Comparison of ENCODE assay signal across 19 cellular contexts in the genomic region with DNA sequence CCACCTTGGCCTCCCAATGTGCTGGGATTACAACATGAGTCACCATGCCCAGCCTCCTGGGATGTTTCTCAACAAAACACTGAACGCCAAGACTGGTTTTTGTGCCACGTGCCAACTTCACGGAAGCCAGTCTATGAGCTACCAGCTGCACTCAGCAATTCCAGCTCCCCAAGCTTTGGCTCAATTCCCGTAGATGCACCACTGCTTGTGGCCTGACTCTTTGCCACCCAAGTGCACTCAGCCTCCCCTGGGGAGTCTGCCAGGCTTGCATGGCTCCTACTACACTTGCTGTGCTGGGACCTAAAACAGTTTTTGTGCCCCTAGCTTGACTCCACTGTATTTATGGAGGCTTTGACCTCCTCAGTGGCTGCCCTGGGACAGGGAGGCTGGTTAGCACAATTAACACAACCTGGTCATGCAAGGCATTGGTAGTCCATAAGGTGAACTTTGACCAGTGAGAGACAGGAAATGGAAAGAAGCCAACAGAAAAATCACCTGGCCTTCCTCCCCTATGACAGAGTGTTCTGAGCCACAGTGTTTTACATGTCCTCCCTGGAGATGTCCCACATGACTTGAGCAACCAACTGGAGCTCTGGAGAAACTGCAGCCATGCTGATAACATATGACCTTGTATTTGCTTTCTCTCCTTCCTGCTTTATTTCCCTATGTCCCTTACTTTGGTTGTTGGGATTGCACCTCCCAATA.
DNase-seq lines count a peak whose midpoint lies in the region; ATAC-seq and TF ChIP-seq lines count a peak whose summit lies in the region.
"Had no signal": no experiment of that assay in that cellular context is flagged by ENCODE, and none has a peak within 500 bp of the region (broad histone marks: within the 10 kb centered on the region; RNA-seq: fewer than 3 reads in every experiment).

No MANE protein-coding gene starts in this region.

- 42 to 65% methylated on average over 4 of the region's 4 CpGs for WGBS in body of pancreas, 2 donors

- DNase-seq in DMS 273 (lab: John Stamatoyannopoulos, UW; ENCODE audit: unreplicated experiment) (peak; percentile 44), DMS 273 treated with DMSO at 0.1 percent for 48 hours (lab: John Stamatoyannopoulos, UW) (no peak), body of pancreas (peak in 3 of 4 donors; percentile 18 to 72 (median 46)), osteocyte (ENCODE audit: extremely low spot score, unreplicated experiment) (peak; percentile 67), HUDEP-2 (lab: John Stamatoyannopoulos, UW; ENCODE audit: unreplicated experiment in 76 of 76) (no peak), PC-3 (no peak)
- DNase-seq in activated CD4-positive, alpha-beta T cell treated with anti-CD3 and anti-CD28 coated beads for 48 hours, result no peak
- DNase-seq: activated CD4-positive, CD25-positive, alpha-beta regulatory T cell treated with anti-CD3 and anti-CD28 coated beads, Interleukin-2, amount 50 U/mL, for 72 hours; colonic mucosa; GF-D8; NCI-H1105; NCI-H524; stimulated activated CD4-positive, alpha-beta T cell treated with anti-CD3 and anti-CD28 coated beads, Interleukin-12 subunit alpha, Interleukin-12 subunit beta, amount 100 ng/mL, for 4 hours had no signal

- H3K4me1 Mint-ChIP-seq in osteocyte (ENCODE audit: unreplicated experiment), result no peaks in the 10 kb centered on the region
- H3K4me1 Mint-ChIP-seq: brain had no signal

- H3K4me1 ChIP-seq in HEK293 (ENCODE audit: control insufficient read depth, insufficient read depth, low read length) (no peaks in the 10 kb centered on the region), body of pancreas (no peaks in the 10 kb centered on the region), PC-3 (ENCODE audit: insufficient read depth, low read length) (no peaks in the 10 kb centered on the region)
- H3K4me1 ChIP-seq: colonic mucosa had no signal

- intact Hi-C loops in body of pancreas (cut with DNase I), result no loop called here
- intact Hi-C loops in PC-3 (cut with micrococcal nuclease), result no loop called here

- no peaks in the 10 kb centered on the region for H3K36me3 Mint-ChIP-seq in osteocyte (ENCODE audit: unreplicated experiment)
- H3K36me3 Mint-ChIP-seq: activated naive CD4-positive, alpha-beta T cell treated with anti-CD3 and anti-CD28 coated beads, Interleukin-2, amount 50 U/mL, for 72 hours; brain had no signal

- H2AFZ ChIP-seq in PC-3 (ENCODE audit: low read length), result no peak overlapping the region

- H3K9me3 ChIP-seq in HEK293 (ENCODE audit: control insufficient read depth, insufficient read depth, low read depth, low read length) (no peaks in the 10 kb centered on the region; the same call in 1 of the 2 replicates), body of pancreas (no peaks in the 10 kb centered on the region), PC-3 (ENCODE audit: low read length) (no peaks in the 10 kb centered on the region)
- H3K9me3 ChIP-seq: colonic mucosa, neutrophil had no signal

- H3K36me3 ChIP-seq in HEK293 (ENCODE audit: control insufficient read depth in 2 of 2, insufficient read depth in 1 of 2, low read length in 2 of 2), result no peaks in the 10 kb centered on the region
- no peaks in the 10 kb centered on the region for H3K36me3 ChIP-seq in body of pancreas (replicated peaks in 1 of 2; ENCODE audit: insufficient read depth in 1 of 2, low read depth in 2 of 2)
- H3K36me3 ChIP-seq in PC-3 (ENCODE audit: low read depth, low read length), result no peaks in the 10 kb centered on the region
- H3K36me3 ChIP-seq: colonic mucosa, neutrophil had no signal

- no peak for TF ChIP-seq POLR2A in body of pancreas (IDR thresholded peaks at IDR 0.05)

- H3K27me3 ChIP-seq in body of pancreas, result no peaks in the 10 kb centered on the region
- no peaks in the 10 kb centered on the region for H3K27me3 ChIP-seq in PC-3 (ENCODE audit: low read length)
- H3K27me3 ChIP-seq: colonic mucosa, neutrophil had no signal

- peak; percentile 50 for ATAC-seq in body of pancreas
- no peak for ATAC-seq in PC-3
- ATAC-seq: activated naive CD4-positive, alpha-beta T cell treated with anti-CD3 and anti-CD28 coated beads, Interleukin-2, amount 50 U/mL, for 72 hours; Right ventricle myocardium inferior had no signal

- BruUV-seq in PC-3 (replicated peaks; lab: Mats Ljungman, UMichigan), result no TSS peak

- no peak overlapping the region for H3K4me3 Mint-ChIP-seq in osteocyte (ENCODE audit: unreplicated experiment)
- H3K4me3 Mint-ChIP-seq: brain had no signal

- peaks cover 10% of the 10 kb centered on the region for H3K9me3 Mint-ChIP-seq in osteocyte (ENCODE audit: unreplicated experiment)

- no peak overlapping the region for H3K27ac Mint-ChIP-seq in osteocyte (ENCODE audit: unreplicated experiment)
- H3K27ac Mint-ChIP-seq: activated naive CD4-positive, alpha-beta T cell treated with anti-CD3 and anti-CD28 coated beads, Interleukin-2, amount 50 U/mL, for 72 hours; brain had no signal

- no peak overlapping the region for H3K9ac ChIP-seq in PC-3 (ENCODE audit: low read length)

- no peak for TF ChIP-seq CTCF in HEK293 (tag by site-specific recombination; IDR thresholded peaks at IDR 0.05)
- no peak for TF ChIP-seq CTCF in body of pancreas (IDR thresholded peaks at IDR 0.05)
- TF ChIP-seq CTCF in osteocyte (IDR thresholded peaks at IDR 0.05), result no peak
- no peak for TF ChIP-seq CTCF in PC-3 (conservative IDR thresholded peaks at IDR 0.05; ENCODE audit: low read depth, low read length)

- H3K4me2 ChIP-seq in PC-3 (ENCODE audit: low read length), result no peak overlapping the region

- no peaks in the 10 kb centered on the region for H4K20me1 ChIP-seq in PC-3 (ENCODE audit: low read length)

- H3K79me2 ChIP-seq in PC-3 (ENCODE audit: low read length), result no peaks in the 10 kb centered on the region

- CTCF ChIA-PET in HEK293 (lab: Yijun Ruan, JAX), result no interaction called here
- CTCF ChIA-PET in PC-3 (lab: Charles Lee), result no interaction called here

- POLR2A ChIA-PET in HEK293 (lab: Yijun Ruan, JAX) (no interaction called here), PC-3 (lab: Charles Lee; ENCODE audit: unreplicated experiment) (no interaction called here)

- H3K27me3 Mint-ChIP-seq in osteocyte (ENCODE audit: unreplicated experiment), result no peaks in the 10 kb centered on the region
- H3K27me3 Mint-ChIP-seq: brain had no signal

- no peaks in the 10 kb centered on the region for H3K9me2 ChIP-seq in PC-3 (replicated peaks; ENCODE audit: low read length)

- H3K27ac ChIP-seq in HEK293 (ENCODE audit: extremely low read depth, low read depth, low read length) (no peak overlapping the region), body of pancreas (no peak overlapping the region), PC-3 (ENCODE audit: low read length) (no peak overlapping the region)
- H3K27ac ChIP-seq: colonic mucosa, neutrophil had no signal

- H3K4me3 ChIP-seq in HEK293 (ENCODE audit: low read depth, low read length) (no peak overlapping the region), body of pancreas (no peak overlapping the region), PC-3 (ENCODE audit: low read length) (no peak overlapping the region)
- H3K4me3 ChIP-seq: colonic mucosa, lung had no signal

- no peaks in the 10 kb centered on the region for H3F3A ChIP-seq in PC-3 (ENCODE audit: low read length, unreplicated experiment)

TF ChIP-seq in HEK293, 187 proteins besides CTCF, POLR2A, EP300 and RAD21:
- no peak for TF ChIP-seq ZNF350 (tag by site-specific recombination; IDR thresholded peaks at IDR 0.05)
- TF ChIP-seq ZNF140 (tag by site-specific recombination; IDR thresholded peaks at IDR 0.05), result 0 out of 2 replicates have a peak, but pooled peaks have one; percentile 62
- no peak for TF ChIP-seq ZNF610 (tag by site-specific recombination; IDR thresholded peaks at IDR 0.05; ENCODE audit: borderline replicate concordance)

Comparison
In these comparisons a context has a peak if more than half of its experiments do, and no peak if none do; other contexts are left out.
1. DNase-seq: peak in DMS 273 (single experiment), body of pancreas (3 of 4) and osteocyte (single experiment); none in DMS 273 treated with DMSO at 0.1 percent for 48 hours (single experiment), HUDEP-2 (0 of 76), activated CD4-positive, alpha-beta T cell treated with anti-CD3 and anti-CD28 coated beads for 48 hours (single experiment) and PC-3 (single experiment).